ENCODE assay signal across 11 cellular contexts in the genomic region with DNA sequence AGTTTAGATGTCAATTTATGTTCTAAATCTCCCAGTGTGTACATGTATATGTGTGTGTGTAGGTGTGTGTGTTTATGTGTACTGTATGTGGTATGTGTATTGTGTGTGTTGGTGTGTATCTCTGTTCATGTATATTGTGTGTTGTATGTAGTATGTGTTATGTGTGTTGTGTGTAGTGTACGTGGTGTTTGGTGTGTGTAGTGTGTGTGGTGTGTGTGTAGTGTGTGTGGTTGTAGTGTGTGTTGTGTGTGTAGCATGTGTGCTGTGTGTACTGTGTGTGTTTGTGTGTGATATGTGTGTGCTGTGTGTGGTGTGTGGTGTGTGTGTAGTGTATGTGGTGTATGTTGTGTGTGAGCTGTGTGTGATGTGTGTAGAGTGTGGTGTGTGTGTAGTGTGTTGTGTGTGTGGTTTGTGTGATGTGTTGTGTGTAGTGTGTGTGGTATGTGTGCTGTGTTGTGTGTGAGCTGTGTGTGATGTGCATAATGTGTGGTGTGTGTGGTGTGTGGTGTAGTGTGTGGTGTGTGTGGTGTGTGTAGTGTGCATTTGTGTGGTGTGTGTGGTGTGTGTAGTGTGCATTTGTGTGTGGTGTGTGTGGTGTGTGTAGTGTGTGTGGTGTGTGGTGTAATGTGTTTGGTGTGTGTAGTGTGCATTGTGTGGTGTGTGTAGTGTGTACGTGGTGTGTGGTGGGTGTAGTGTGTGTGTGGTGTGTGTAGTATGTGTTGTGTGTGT. TPM values are rescaled to one million over a fixed set of nuclear protein-coding genes. Genes with fewer than 3 reads are reported as not detected.
DNase-seq lines count a peak whose midpoint lies in the region; ATAC-seq, FAIRE-seq and TF ChIP-seq lines count a peak whose summit lies in the region.
"Had no signal": no experiment of that assay in that cellular context is flagged by ENCODE, and none has a peak within 500 bp of the region (broad histone marks: within the 10 kb centered on the region; RNA-seq: fewer than 3 reads in every experiment).

No MANE protein-coding gene starts in this region.

- intact Hi-C loops in naive thymus-derived CD4-positive, alpha-beta T cell (cut with micrococcal nuclease): loop anchor here in 1 of 2 donors (5.0 kb wide), 2 partner anchors 132 to 177 kb away; a partner anchor contains a TSS
- intact Hi-C loops in mucosa of descending colon (cut with DNase I, micrococcal nuclease): no loop called here

- CTCF ChIA-PET in naive thymus-derived CD4-positive, alpha-beta T cell (lab: Charles Lee): no interaction called here

- POLR2A ChIA-PET in naive thymus-derived CD4-positive, alpha-beta T cell (lab: Charles Lee): no interaction called here

- H3K9me3 Mint-ChIP-seq in activated T-helper 17 cell treated with anti-CD3 and anti-CD28 coated beads, Interleukin-2, amount 50 U/mL, for 72 hours: peaks cover 14% of the 10 kb centered on the region
- peaks cover 0 to 13% (median 0%) of the 10 kb centered on the region in 11 donors for H3K9me3 Mint-ChIP-seq in naive thymus-derived CD4-positive, alpha-beta T cell

- no peak for TF ChIP-seq CTCF in mucosa of descending colon (IDR thresholded peaks at IDR 0.05)

- H3K9ac ChIP-seq in BLaER1 treated with 17β-estradiol and CSF1 and Interleukin-3, amounts not matched to agents 10 nM and 100 nM: peak overlapping the region in 6 of 11 experiments; percentile 3 to 65 (median 50); a peak in 4 of 22 replicates
- H3K9ac ChIP-seq: KMS-11 had no signal

- DNase-seq in GM12891 (ENCODE audit: insufficient read length, low spot score): no peak
- no peak for DNase-seq in naive thymus-derived CD4-positive, alpha-beta T cell
- DNase-seq in mucosa of descending colon: no peak
- DNase-seq in KBM-7: no peak
- no peak for DNase-seq in kidney glomerular epithelial cell (lab: John Stamatoyannopoulos, UW)
- DNase-seq: NCI-H1436 treated with DMSO at 0.1 percent for 48 hours had no signal

- peak overlapping the region; percentile 94 to 100 (median 99) for H3K4me2 ChIP-seq in BLaER1 treated with 17β-estradiol and CSF1 and Interleukin-3, amounts not matched to agents 10 nM and 100 nM
- H3K4me2 ChIP-seq: KMS-11 had no signal

- H3K27me3 Mint-ChIP-seq in activated T-helper 17 cell treated with anti-CD3 and anti-CD28 coated beads, Interleukin-2, amount 50 U/mL, for 72 hours: peaks cover 16% of the 10 kb centered on the region
- H3K27me3 Mint-ChIP-seq in naive thymus-derived CD4-positive, alpha-beta T cell: peaks cover 7 to 46% (median 20%) of the 10 kb centered on the region in 5 donors

- peak overlapping the region; percentile 56 for H3K4me3 Mint-ChIP-seq in activated T-helper 17 cell treated with anti-CD3 and anti-CD28 coated beads, Interleukin-2, amount 50 U/mL, for 72 hours
- H3K4me3 Mint-ChIP-seq in naive thymus-derived CD4-positive, alpha-beta T cell: peak overlapping the region in 4 of 10 donors; percentile 5 to 54 (median 18)

- peak overlapping the region in 2 of 10 experiments; percentile 34 to 37; a peak in 3 of 20 replicates for H3K4me3 ChIP-seq in BLaER1 treated with 17β-estradiol and CSF1 and Interleukin-3, amounts not matched to agents 10 nM and 100 nM
- no peak overlapping the region for H3K4me3 ChIP-seq in naive thymus-derived CD4-positive, alpha-beta T cell (ENCODE audit: low read length)
- H3K4me3 ChIP-seq in mucosa of descending colon: no peak overlapping the region

- H3K4me1 ChIP-seq in BLaER1 treated with 17β-estradiol and CSF1 and Interleukin-3, amounts not matched to agents 10 nM and 100 nM: peaks cover 86 to 100% (median 98%) of the 10 kb centered on the region in 10 experiments
- peaks cover 26 to 93% of the 10 kb centered on the region in 2 donors for H3K4me1 ChIP-seq in naive thymus-derived CD4-positive, alpha-beta T cell (ENCODE audit: control insufficient read depth in 2 of 2, insufficient read depth in 2 of 2, low read length in 2 of 2)
- H3K4me1 ChIP-seq in mucosa of descending colon (ENCODE audit: low read depth): peaks cover 14% of the 10 kb centered on the region

- FAIRE-seq in GM12891 (lab: Jason Lieb, UNC): peak; percentile 100

- no peak for ATAC-seq in activated T-helper 17 cell treated with anti-CD3 and anti-CD28 coated beads, Interleukin-2, amount 50 U/mL, for 72 hours (replicated peaks)
- no peak for ATAC-seq in naive thymus-derived CD4-positive, alpha-beta T cell
- ATAC-seq in mucosa of descending colon: no peak
- ATAC-seq: Right ventricle myocardium inferior had no signal

- H3K9me3 ChIP-seq in BLaER1 treated with 17β-estradiol and CSF1 and Interleukin-3, amounts not matched to agents 10 nM and 100 nM (replicated peaks in 1 of 11): no peaks in the 10 kb centered on the region
- no peaks in the 10 kb centered on the region for H3K9me3 ChIP-seq in naive thymus-derived CD4-positive, alpha-beta T cell (ENCODE audit: control insufficient read depth in 2 of 3, low read length in 3 of 3)
- no peaks in the 10 kb centered on the region for H3K9me3 ChIP-seq in mucosa of descending colon

- peak overlapping the region; percentile 56 for H3K27ac Mint-ChIP-seq in activated T-helper 17 cell treated with anti-CD3 and anti-CD28 coated beads, Interleukin-2, amount 50 U/mL, for 72 hours
- H3K27ac Mint-ChIP-seq in naive thymus-derived CD4-positive, alpha-beta T cell: peak overlapping the region in 5 of 9 donors; percentile 15 to 65 (median 48)

- in situ Hi-C loops in KBM-7 (cut with MboI; ENCODE audit: low pct_unique_long_range_greater_than_20kb, low sequenced_read_pairs): no loop called here

- H4K20me1 ChIP-seq in BLaER1 treated with 17β-estradiol and CSF1 and Interleukin-3, amounts not matched to agents 10 nM and 100 nM: peaks cover 0 to 10% (median 0%) of the 10 kb centered on the region in 11 experiments; a peak in 2 of 22 replicates

- H3K27ac ChIP-seq in BLaER1 treated with 17β-estradiol and CSF1 and Interleukin-3, amounts not matched to agents 10 nM and 100 nM: peak overlapping the region in 10 of 11 experiments; percentile 31 to 90 (median 68); a peak in 20 of 22 replicates
- H3K27ac ChIP-seq in naive thymus-derived CD4-positive, alpha-beta T cell (ENCODE audit: low read depth, low read length): no peak overlapping the region
- H3K27ac ChIP-seq: KMS-11 had no signal

- no peaks in the 10 kb centered on the region for H3K36me3 ChIP-seq in BLaER1 treated with 17β-estradiol and CSF1 and Interleukin-3, amounts not matched to agents 10 nM and 100 nM
- no peaks in the 10 kb centered on the region for H3K36me3 ChIP-seq in naive thymus-derived CD4-positive, alpha-beta T cell (ENCODE audit: control insufficient read depth in 2 of 3, insufficient read depth in 3 of 3, low read length in 3 of 3)
- no peaks in the 10 kb centered on the region for H3K36me3 ChIP-seq in mucosa of descending colon (ENCODE audit: low read depth)

- H3K27me3 ChIP-seq in BLaER1 treated with 17β-estradiol and CSF1 and Interleukin-3, amounts not matched to agents 10 nM and 100 nM: peaks cover 0 to 50% (median 9%) of the 10 kb centered on the region in 11 experiments; a peak in 13 of 22 replicates
- H3K27me3 ChIP-seq in naive thymus-derived CD4-positive, alpha-beta T cell (ENCODE audit: control insufficient read depth in 2 of 2, insufficient read depth in 2 of 2, low read length in 2 of 2): peaks cover 0 to 3% of the 10 kb centered on the region in 2 donors

- peaks cover 20% of the 10 kb centered on the region for H3K36me3 Mint-ChIP-seq in activated T-helper 17 cell treated with anti-CD3 and anti-CD28 coated beads, Interleukin-2, amount 50 U/mL, for 72 hours (ENCODE audit: low read depth)
- peaks cover 0 to 5% (median 0%) of the 10 kb centered on the region in 5 donors for H3K36me3 Mint-ChIP-seq in naive thymus-derived CD4-positive, alpha-beta T cell

- H3K4me1 Mint-ChIP-seq in activated T-helper 17 cell treated with anti-CD3 and anti-CD28 coated beads, Interleukin-2, amount 50 U/mL, for 72 hours: peaks cover 58% of the 10 kb centered on the region
- H3K4me1 Mint-ChIP-seq in naive thymus-derived CD4-positive, alpha-beta T cell: peaks cover 35 to 69% (median 61%) of the 10 kb centered on the region in 7 donors

- no peak for TF ChIP-seq POLR2A in GM12891 (IDR thresholded peaks at IDR 0.05; ENCODE audit: low read depth, low read length)

TF ChIP-seq in GM12891, 5 proteins besides CTCF, POLR2A, EP300 and RAD21:
- TF ChIP-seq POLR2AphosphoS5 (IDR thresholded peaks at IDR 0.05; ENCODE audit: low read depth, low read length) (no peak), POU2F2 (IDR thresholded peaks at IDR 0.05; ENCODE audit: low read depth, low read length) (peak; percentile 71; the same call in 1 of the 2 replicates)

RNA-seq across cellular contexts. Expression of a gene that starts 5.2 kb away (rescaled TPM):
- 0.17 TPM for polyA plus RNA-seq in GM12891 (2012; ENCODE audit: low read depth, missing spikeins)
- under 1 TPM in 1 of 2 donors, not detected in 1; 0.58 TPM for total RNA-seq in activated T-helper 17 cell treated with anti-CD3 and anti-CD28 coated beads, Interleukin-2, amount 50 U/mL, for 72 hours
- under 1 TPM in 1 of 5 experiments, not detected in 4; 0.54 TPM for total RNA-seq in naive thymus-derived CD4-positive, alpha-beta T cell
- polyA plus RNA-seq in naive thymus-derived CD4-positive, alpha-beta T cell: not detected
- not detected for total RNA-seq in mucosa of descending colon
- total RNA-seq: kidney epithelial cell, Right ventricle myocardium inferior had no signal

RNA-seq across cellular contexts. Expression of a gene that starts 5.6 kb away (rescaled TPM):
- 8.4 TPM for polyA plus RNA-seq in GM12891 (2012; ENCODE audit: low read depth, missing spikeins)
- total RNA-seq in activated T-helper 17 cell treated with anti-CD3 and anti-CD28 coated beads, Interleukin-2, amount 50 U/mL, for 72 hours: 10 to 100 TPM; 13.1 to 77.6 TPM
- 1 to 10 TPM in 2 of 5 experiments, under 1 TPM in 1, not detected in 2; 0.56 to 9.4 (median 1.1) TPM for total RNA-seq in naive thymus-derived CD4-positive, alpha-beta T cell
- polyA plus RNA-seq in naive thymus-derived CD4-positive, alpha-beta T cell: under 1 TPM; 0.24 to 0.85 TPM
- total RNA-seq in mucosa of descending colon: under 1 TPM in 2 of 3 donors, not detected in 1; 0.13 to 0.70 TPM

RNA-seq across cellular contexts. Expression of a gene that starts 55.3 kb away (rescaled TPM):
- 0.69 TPM for polyA plus RNA-seq in GM12891 (2012; ENCODE audit: low read depth, missing spikeins)
- total RNA-seq in activated T-helper 17 cell treated with anti-CD3 and anti-CD28 coated beads, Interleukin-2, amount 50 U/mL, for 72 hours: 1 to 10 TPM; 1.1 to 9.8 TPM
- total RNA-seq in naive thymus-derived CD4-positive, alpha-beta T cell: 10 to 100 TPM in 1 of 5 experiments, 1 to 10 TPM in 2, not detected in 2; 1.1 to 13.9 (median 1.2) TPM
- not detected for polyA plus RNA-seq in naive thymus-derived CD4-positive, alpha-beta T cell
- total RNA-seq in mucosa of descending colon: 10 to 100 TPM; 41.4 to 72.5 (median 71.0) TPM
- total RNA-seq: kidney epithelial cell had no signal
